ENCODE assay signal across 26 cellular contexts in the genomic region with DNA sequence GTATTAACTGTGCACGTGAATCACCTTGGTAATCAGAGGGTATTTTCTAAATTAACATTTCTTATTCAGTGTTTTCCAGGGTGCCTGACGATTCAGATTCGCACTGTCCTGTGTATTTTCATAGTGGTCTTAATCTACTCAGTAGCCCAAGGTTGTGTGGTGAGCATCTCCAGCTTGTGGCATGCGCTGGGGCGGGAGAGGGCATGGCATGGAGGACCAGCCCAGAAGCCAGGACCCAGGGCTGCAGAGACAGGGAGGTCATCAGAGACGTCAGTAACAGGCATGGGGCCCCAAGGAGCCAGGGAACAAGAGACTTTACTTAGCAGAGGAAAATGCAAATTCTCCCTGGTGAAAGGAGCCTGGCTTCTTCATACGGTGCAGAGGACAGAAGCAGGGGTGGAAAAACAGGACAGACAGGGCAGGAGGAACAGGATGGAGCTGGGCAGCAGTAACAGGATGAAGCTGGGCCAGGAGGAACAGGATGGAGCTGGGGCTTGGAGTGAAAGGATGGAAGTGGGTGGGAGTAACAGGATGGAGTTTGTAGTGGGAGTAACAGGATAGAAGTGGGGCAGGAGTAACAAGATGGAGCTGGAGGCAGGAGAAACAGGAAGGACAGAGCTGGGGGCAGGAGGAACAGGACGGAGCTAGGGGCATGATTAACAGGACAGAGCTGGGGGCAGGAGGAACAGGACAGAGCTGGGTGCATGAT.
DNase-seq lines count a peak whose midpoint lies in the region; ATAC-seq and TF ChIP-seq lines count a peak whose summit lies in the region.
"Had no signal": no experiment of that assay in that cellular context is flagged by ENCODE, and none has a peak within 500 bp of the region (broad histone marks: within the 10 kb centered on the region; RNA-seq: fewer than 3 reads in every experiment).

No MANE protein-coding gene starts in this region.

- peak overlapping the region; percentile 72 for H2AFZ ChIP-seq in osteoblast (ENCODE audit: low read length)
- H2AFZ ChIP-seq: PC-9 had no signal

- no peaks in the 10 kb centered on the region for H3K79me2 ChIP-seq in osteoblast (ENCODE audit: insufficient read depth, low read length)

- H3K9me3 ChIP-seq in osteoblast (ENCODE audit: low read depth, low read length) = no peaks in the 10 kb centered on the region
- H3K9me3 ChIP-seq: BLaER1, Caco-2, gastroesophageal sphincter, mucosa of descending colon, ovary had no signal

- H3K27me3 ChIP-seq in osteoblast (ENCODE audit: insufficient read depth, low read length) = no peaks in the 10 kb centered on the region
- H3K27me3 ChIP-seq: BLaER1, gastroesophageal sphincter, ovary had no signal

- H3K4me2 ChIP-seq in osteoblast (ENCODE audit: insufficient read depth, low read length) = no peak overlapping the region
- H3K4me2 ChIP-seq: BLaER1, PC-9 had no signal

- no peak for TF ChIP-seq CTCF in osteoblast (IDR thresholded peaks at IDR 0.05; ENCODE audit: extremely low read depth, low read depth, low read length)

- DNase-seq in D341Med (ENCODE audit: low spot score) (peak; percentile 9), NCI-H226 (peak; percentile 38), osteoblast (ENCODE audit: insufficient read length, low spot score, missing footprints) (no peak), NCI-H446 (lab: John Stamatoyannopoulos, UW) (no peak), NCI-H1092 (lab: John Stamatoyannopoulos, UW) (no peak), NCI-H2227 (lab: John Stamatoyannopoulos, UW; ENCODE audit: unreplicated experiment) (no peak)
- no peak for DNase-seq in activated CD4-positive, CD25-positive, alpha-beta regulatory T cell (lab: John Stamatoyannopoulos, UW)
- DNase-seq: activated B cell treated with CpG ODN at 0.5 μM for 24 hours; activated CD4-positive, alpha-beta T cell treated with anti-CD3 and anti-CD28 coated beads, Interleukin-2, amount 50 U/mL, for 4 hours; amygdala; hypothalamus; immature natural killer cell; NCI-H1694 treated with DMSO at 0.1 percent for 48 hours; NCI-H2171; NCI-H526 treated with DMSO at 0.1 percent for 48 hours; PC-9; SIG-M5; stimulated activated CD4-positive, alpha-beta T cell treated with anti-CD3 and anti-CD28 coated beads, Interleukin-4, amount 100 ng/mL, for 24 hours; substantia nigra had no signal

- H4K20me1 ChIP-seq in osteoblast (ENCODE audit: insufficient read depth, low read length) = no peaks in the 10 kb centered on the region
- H4K20me1 ChIP-seq: BLaER1 had no signal

- H3K36me3 ChIP-seq in osteoblast (ENCODE audit: insufficient read depth, low read length) = no peaks in the 10 kb centered on the region
- H3K36me3 ChIP-seq: BLaER1, ovary had no signal

- ATAC-seq in esophagus mucosa = peak; percentile 9
- ATAC-seq: gastroesophageal sphincter, HCT116, mucosa of descending colon had no signal

- no peak overlapping the region for H3K4me3 ChIP-seq in osteoblast (ENCODE audit: insufficient read depth, low read length)
- H3K4me3 ChIP-seq: BLaER1, gastroesophageal sphincter, mucosa of descending colon, ovary, PC-9 had no signal

- H3K27ac ChIP-seq in osteoblast (ENCODE audit: low read depth, low read length) = no peak overlapping the region
- H3K27ac ChIP-seq: BLaER1, gastroesophageal sphincter, ovary, PC-9 had no signal

- H3K4me1 ChIP-seq in osteoblast (ENCODE audit: insufficient read depth, low read length) = peaks cover 18% of the 10 kb centered on the region
- H3K4me1 ChIP-seq: BLaER1, gastroesophageal sphincter had no signal

Comparison
In these comparisons a context has a peak if more than half of its experiments do, and no peak if none do; other contexts are left out.
1. DNase-seq: peak in D341Med (single experiment) and NCI-H226 (single experiment); none in osteoblast (single experiment), NCI-H446 (0 of 2), NCI-H1092 (single experiment), activated CD4-positive, CD25-positive, alpha-beta regulatory T cell (0 of 4) and NCI-H2227 (single experiment).